ENCODE assay signal across 8 cellular contexts in the genomic region with DNA sequence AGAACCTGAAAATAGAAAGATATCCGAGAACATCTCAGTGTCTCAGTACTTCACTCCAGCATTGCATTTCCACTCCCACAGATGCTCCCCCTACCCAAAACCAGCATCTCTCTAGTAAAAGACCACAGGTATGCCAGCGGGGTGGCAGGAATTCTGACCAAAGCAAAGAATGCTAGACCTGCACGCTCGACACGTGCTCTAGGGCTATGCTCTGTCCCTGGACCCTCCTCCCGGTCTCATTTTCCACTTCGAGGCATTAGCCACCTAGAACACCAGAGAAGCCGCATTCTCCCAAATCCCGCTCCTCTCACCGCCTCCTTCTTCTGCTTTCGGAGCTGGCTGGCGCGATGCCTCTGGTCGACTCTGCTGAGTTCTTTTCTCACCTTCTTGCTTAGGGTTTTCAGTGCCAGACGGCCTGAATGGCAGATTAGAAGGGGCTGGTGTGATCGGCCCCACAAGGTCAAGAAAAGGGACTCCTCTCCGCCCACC.
DNase-seq lines count a peak whose midpoint lies in the region; ATAC-seq lines count a peak whose summit lies in the region.

No MANE protein-coding gene starts in this region.

- H3K4me3 ChIP-seq in iPS-18c (ENCODE audit: insufficient read depth, low read depth, low read length), result peak overlapping the region; percentile 98

- H3K9me3 Mint-ChIP-seq in activated naive CD8-positive, alpha-beta T cell (ENCODE audit: low read depth), result no peaks in the 10 kb centered on the region
- H3K9me3 Mint-ChIP-seq in stimulated activated naive B cell treated with anti-CD40 and anti-IgM and Interleukin-4, amounts not matched to agents 10 μg/mL and 1 μg/mL and 100 μg/mL, for 72 hours, result no peaks in the 10 kb centered on the region

- H3K27me3 Mint-ChIP-seq in activated naive CD8-positive, alpha-beta T cell, result no peaks in the 10 kb centered on the region
- no peaks in the 10 kb centered on the region for H3K27me3 Mint-ChIP-seq in stimulated activated naive B cell treated with anti-CD40 and anti-IgM and Interleukin-4, amounts not matched to agents 10 μg/mL and 1 μg/mL and 100 μg/mL, for 72 hours

- H3K36me3 Mint-ChIP-seq in activated naive CD8-positive, alpha-beta T cell, result peaks cover 15% of the 10 kb centered on the region
- peaks cover 8 to 11% of the 10 kb centered on the region in 2 donors for H3K36me3 Mint-ChIP-seq in stimulated activated naive B cell treated with anti-CD40 and anti-IgM and Interleukin-4, amounts not matched to agents 10 μg/mL and 1 μg/mL and 100 μg/mL, for 72 hours

- ATAC-seq in stimulated activated naive B cell treated with anti-CD40 and anti-IgM and Interleukin-4, amounts not matched to agents 10 μg/mL and 1 μg/mL and 100 μg/mL, for 72 hours (replicated peaks), result no peak
- ATAC-seq in GM21576 (IDR thresholded peaks at IDR 0.05; ENCODE audit: unreplicated experiment), result no peak
- ATAC-seq in GM21381 (IDR thresholded peaks at IDR 0.05; ENCODE audit: unreplicated experiment), result no peak
- ATAC-seq in GM21529 (IDR thresholded peaks at IDR 0.05; ENCODE audit: unreplicated experiment), result no peak

- peak; percentile 18 to 26 for DNase-seq in stimulated activated CD4-positive, alpha-beta T cell treated with anti-CD3 and anti-CD28 coated beads, Interleukin-2, amount 100 ng/mL, for 24 hours
- DNase-seq in stimulated activated CD4-positive, alpha-beta T cell treated with anti-CD3 and anti-CD28 coated beads, Interleukin-4, amount 100 ng/mL, for 1 hour, result no peak
- no peak for DNase-seq in stimulated activated naive B cell treated with anti-CD40 and anti-IgM and Interleukin-4, amounts not matched to agents 10 μg/mL and 1 μg/mL and 100 μg/mL, for 72 hours

- peaks cover 22% of the 10 kb centered on the region for H3K4me1 Mint-ChIP-seq in activated naive CD8-positive, alpha-beta T cell (ENCODE audit: low read depth)
- H3K4me1 Mint-ChIP-seq in stimulated activated naive B cell treated with anti-CD40 and anti-IgM and Interleukin-4, amounts not matched to agents 10 μg/mL and 1 μg/mL and 100 μg/mL, for 72 hours, result peaks cover 16 to 25% of the 10 kb centered on the region in 2 donors

- H3K27ac Mint-ChIP-seq in activated naive CD8-positive, alpha-beta T cell, result peak overlapping the region; percentile 98
- peak overlapping the region; percentile 99 for H3K27ac Mint-ChIP-seq in stimulated activated naive B cell treated with anti-CD40 and anti-IgM and Interleukin-4, amounts not matched to agents 10 μg/mL and 1 μg/mL and 100 μg/mL, for 72 hours

- H3K4me3 Mint-ChIP-seq in activated naive CD8-positive, alpha-beta T cell, result no peak overlapping the region
- H3K4me3 Mint-ChIP-seq in stimulated activated naive B cell treated with anti-CD40 and anti-IgM and Interleukin-4, amounts not matched to agents 10 μg/mL and 1 μg/mL and 100 μg/mL, for 72 hours, result peak overlapping the region; percentile 97 to 99

- peaks cover 4% of the 10 kb centered on the region for H3K9me3 ChIP-seq in iPS-18c (ENCODE audit: control insufficient read depth, insufficient read depth, low read length)

Comparison
In these comparisons a context has a peak if more than half of its experiments do, and no peak if none do; other contexts are left out.
1. DNase-seq: peak in stimulated activated CD4-positive, alpha-beta T cell treated with anti-CD3 and anti-CD28 coated beads, Interleukin-2, amount 100 ng/mL, for 24 hours (2 of 2); none in stimulated activated CD4-positive, alpha-beta T cell treated with anti-CD3 and anti-CD28 coated beads, Interleukin-4, amount 100 ng/mL, for 1 hour (single experiment) and stimulated activated naive B cell treated with anti-CD40 and anti-IgM and Interleukin-4, amounts not matched to agents 10 μg/mL and 1 μg/mL and 100 μg/mL, for 72 hours (single experiment).